18 cellular contexts compared by ENCODE assay signal in the genomic region with DNA sequence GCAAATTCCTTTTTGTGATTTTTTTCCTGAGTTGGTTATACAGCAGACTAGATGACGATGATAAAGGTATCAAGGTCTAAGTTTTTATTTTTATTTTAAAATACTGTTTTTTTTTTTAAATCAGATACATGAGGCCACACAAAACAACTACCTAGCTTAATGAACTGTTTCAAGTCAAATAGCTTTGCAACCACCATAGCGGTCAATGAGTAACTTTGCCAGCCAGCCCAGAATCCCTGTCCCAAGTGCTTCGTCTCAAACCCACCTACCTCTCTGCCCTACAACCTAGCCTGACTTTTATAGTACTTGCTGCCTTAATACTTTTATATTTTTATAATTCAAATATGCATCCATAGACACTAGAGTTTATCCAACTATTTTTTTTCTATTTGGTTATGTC.
"Had no signal": no experiment of that assay in that cellular context is flagged by ENCODE, and none has a peak within 500 bp of the region (broad histone marks: within the 10 kb centered on the region; RNA-seq: fewer than 3 reads in every experiment).

No MANE protein-coding gene starts in this region.

- H3K9me3 ChIP-seq: MG63, SJCRH30 had no signal

- H3K36me3 ChIP-seq: MG63, SJCRH30 had no signal

- H3K27ac ChIP-seq: RWPE1, SJCRH30 had no signal

- H3K4me3 ChIP-seq: MG63, SJCRH30 had no signal

- DNase-seq: KBM-7, MG63, NCI-H1092, NCI-H1105 treated with DMSO at 0.1 percent for 48 hours, NCI-H1417 treated with DMSO at 0.1 percent for 48 hours, NCI-H146, NCI-H1694 treated with DMSO at 0.1 percent for 48 hours, NCI-H1930, NCI-H2081, NCI-H2107, NCI-H2227 treated with DMSO at 0.1 percent for 48 hours, NCI-H446, NCI-H510A, NCI-H524 treated with DMSO at 0.1 percent for 48 hours, NCI-H774, SHP77, SJCRH30 had no signal

- H3K27me3 ChIP-seq: MG63, SJCRH30 had no signal

- H3K4me1 ChIP-seq: SJCRH30 had no signal
